10 cellular contexts compared by ENCODE assay signal in genomic region chr1:159014851-159015250, GRCh38. TPM values are rescaled to one million over a fixed set of nuclear protein-coding genes. Genes with fewer than 3 reads are reported as not detected.
DNase-seq lines count a peak whose midpoint lies in the region; ATAC-seq, FAIRE-seq and TF ChIP-seq lines count a peak whose summit lies in the region.
"Had no signal": no experiment of that assay in that cellular context is flagged by ENCODE, and none has a peak within 500 bp of the region (broad histone marks: within the 10 kb centered on the region; RNA-seq: fewer than 3 reads in every experiment).

No MANE protein-coding gene starts in this region.

- no peak for FAIRE-seq in D721Med (lab: Jason Lieb, UNC)

- H3F3A ChIP-seq in SU-DHL-6 (ENCODE audit: insufficient read depth): peaks cover 35% of the 10 kb centered on the region

- H3K27me3 ChIP-seq in SU-DHL-6 (ENCODE audit: low read length) (no peaks in the 10 kb centered on the region), esophagus squamous epithelium (no peaks in the 10 kb centered on the region)

- peak overlapping the region; percentile 97 for H3K27ac Mint-ChIP-seq in activated T-cell treated with anti-CD3 and anti-CD28 coated beads, Interleukin-2, amount 50 U/mL, for 24 hours
- H3K27ac Mint-ChIP-seq in stimulated activated naive CD8-positive, alpha-beta T cell treated with anti-CD3 and anti-CD28 coated beads, Interleukin-15, Interleukin-2, amounts not matched to agents 100 ng/mL and 50 ng/mL, for 24 hours: peak overlapping the region; percentile 99

- H3K36me3 Mint-ChIP-seq in activated T-cell treated with anti-CD3 and anti-CD28 coated beads, Interleukin-2, amount 50 U/mL, for 24 hours (ENCODE audit: low read depth): peaks cover 94% of the 10 kb centered on the region
- peaks cover 90% of the 10 kb centered on the region for H3K36me3 Mint-ChIP-seq in stimulated activated naive CD8-positive, alpha-beta T cell treated with anti-CD3 and anti-CD28 coated beads, Interleukin-15, Interleukin-2, amounts not matched to agents 100 ng/mL and 50 ng/mL, for 24 hours (ENCODE audit: low read depth)

- 56 to 69% methylated on average over 3 of the region's 3 CpGs for WGBS in esophagus squamous epithelium, 2 donors

- H3K27ac ChIP-seq in SU-DHL-6 (ENCODE audit: low read depth, low read length) (peak overlapping the region; percentile 85), esophagus squamous epithelium (peak overlapping the region in 3 of 4 donors; percentile 72 to 84 (median 83))

- H3K9me3 Mint-ChIP-seq in activated T-cell treated with anti-CD3 and anti-CD28 coated beads, Interleukin-2, amount 50 U/mL, for 24 hours: no peaks in the 10 kb centered on the region
- H3K9me3 Mint-ChIP-seq in stimulated activated naive CD8-positive, alpha-beta T cell treated with anti-CD3 and anti-CD28 coated beads, Interleukin-15, Interleukin-2, amounts not matched to agents 100 ng/mL and 50 ng/mL, for 24 hours: no peaks in the 10 kb centered on the region

- peak overlapping the region; percentile 97 for H3K4me2 ChIP-seq in SU-DHL-6 (ENCODE audit: low read depth, low read length, poor library complexity, severe bottlenecking)

- intact Hi-C loops in esophagus squamous epithelium (cut with DNase I): no loop called here

- TF ChIP-seq CTCF in SU-DHL-6 (IDR thresholded peaks at IDR 0.05; ENCODE audit: insufficient read depth, low read length, poor library complexity, severe bottlenecking) (no peak), esophagus squamous epithelium (IDR thresholded peaks at IDR 0.05) (no peak), D721Med (IDR thresholded peaks at IDR 0.05; ENCODE audit: insufficient read depth, missing control alignments) (no peak)

- H2AFZ ChIP-seq in SU-DHL-6 (ENCODE audit: low read depth, low read length, severe bottlenecking): no peak overlapping the region

- ATAC-seq in GM21529 (IDR thresholded peaks at IDR 0.05; ENCODE audit: unreplicated experiment): no peak

- H3K4me3 ChIP-seq in SU-DHL-6 (ENCODE audit: insufficient read depth, low read length, poor library complexity, severe bottlenecking): no peak overlapping the region
- peak overlapping the region in 1 of 4 donors; percentile 79 for H3K4me3 ChIP-seq in esophagus squamous epithelium

- peak overlapping the region; percentile 36; the same call in 1 of the 2 replicates for H3K9ac ChIP-seq in SU-DHL-6 (ENCODE audit: low read length)

- no peaks in the 10 kb centered on the region for H3K27me3 Mint-ChIP-seq in activated T-cell treated with anti-CD3 and anti-CD28 coated beads, Interleukin-2, amount 50 U/mL, for 24 hours
- H3K27me3 Mint-ChIP-seq in stimulated activated naive CD8-positive, alpha-beta T cell treated with anti-CD3 and anti-CD28 coated beads, Interleukin-15, Interleukin-2, amounts not matched to agents 100 ng/mL and 50 ng/mL, for 24 hours: no peaks in the 10 kb centered on the region

- TF ChIP-seq POLR2A in esophagus squamous epithelium (IDR thresholded peaks at IDR 0.05): no peak

- H3K79me2 ChIP-seq in SU-DHL-6 (ENCODE audit: insufficient read depth, low read length): peaks cover 94% of the 10 kb centered on the region

- H3K36me3 ChIP-seq in SU-DHL-6 (ENCODE audit: low read length) (peaks cover 65% of the 10 kb centered on the region), esophagus squamous epithelium (peaks cover 0 to 50% (median 25%) of the 10 kb centered on the region in 3 donors)

- no peaks in the 10 kb centered on the region for H4K20me1 ChIP-seq in SU-DHL-6 (ENCODE audit: low read depth, low read length)

- H3K4me1 Mint-ChIP-seq in activated T-cell treated with anti-CD3 and anti-CD28 coated beads, Interleukin-2, amount 50 U/mL, for 24 hours (ENCODE audit: low read depth): peaks cover 63% of the 10 kb centered on the region
- peaks cover 76% of the 10 kb centered on the region for H3K4me1 Mint-ChIP-seq in stimulated activated naive CD8-positive, alpha-beta T cell treated with anti-CD3 and anti-CD28 coated beads, Interleukin-15, Interleukin-2, amounts not matched to agents 100 ng/mL and 50 ng/mL, for 24 hours (ENCODE audit: low read depth)

- no peaks in the 10 kb centered on the region for H3K9me2 ChIP-seq in SU-DHL-6 (replicated peaks; ENCODE audit: insufficient read depth, low read length)

- no peak for DNase-seq in activated T-cell treated with anti-CD3 and anti-CD28 coated beads, Interleukin-2, amount 50 U/mL, for 24 hours
- DNase-seq in activated T-cell treated with anti-CD3 and anti-CD28 coated beads for 4 hours: no peak
- DNase-seq in esophagus squamous epithelium (lab: John Stamatoyannopoulos, UW): no peak
- no peak for DNase-seq in D721Med (ENCODE audit: insufficient read length, low spot score)
- DNase-seq in NOMO-1 treated with DMSO at 0.1 percent for 48 hours (lab: John Stamatoyannopoulos, UW; ENCODE audit: unreplicated experiment): no peak
- DNase-seq: effector CD8-positive, alpha-beta T cell; NCI-H345 had no signal

- H3K4me1 ChIP-seq in esophagus squamous epithelium: peaks cover 34 to 81% (median 47%) of the 10 kb centered on the region in 3 donors

- H3K9me3 ChIP-seq in SU-DHL-6 (ENCODE audit: insufficient read depth, low read length) (no peaks in the 10 kb centered on the region), esophagus squamous epithelium (no peaks in the 10 kb centered on the region)

- H3K4me3 Mint-ChIP-seq in activated T-cell treated with anti-CD3 and anti-CD28 coated beads, Interleukin-2, amount 50 U/mL, for 24 hours: peak overlapping the region; percentile 90
- H3K4me3 Mint-ChIP-seq in stimulated activated naive CD8-positive, alpha-beta T cell treated with anti-CD3 and anti-CD28 coated beads, Interleukin-15, Interleukin-2, amounts not matched to agents 100 ng/mL and 50 ng/mL, for 24 hours: peak overlapping the region; percentile 93

RNA-seq across cellular contexts. Expression of gene IFI16, which starts 5.1 kb away (rescaled TPM):
- 100 to 1,000 TPM in 2 of 4 donors, 10 to 100 TPM in 2; 46.1 to 154 (median 96.9) TPM for total RNA-seq in esophagus squamous epithelium
